In the genomic region with DNA sequence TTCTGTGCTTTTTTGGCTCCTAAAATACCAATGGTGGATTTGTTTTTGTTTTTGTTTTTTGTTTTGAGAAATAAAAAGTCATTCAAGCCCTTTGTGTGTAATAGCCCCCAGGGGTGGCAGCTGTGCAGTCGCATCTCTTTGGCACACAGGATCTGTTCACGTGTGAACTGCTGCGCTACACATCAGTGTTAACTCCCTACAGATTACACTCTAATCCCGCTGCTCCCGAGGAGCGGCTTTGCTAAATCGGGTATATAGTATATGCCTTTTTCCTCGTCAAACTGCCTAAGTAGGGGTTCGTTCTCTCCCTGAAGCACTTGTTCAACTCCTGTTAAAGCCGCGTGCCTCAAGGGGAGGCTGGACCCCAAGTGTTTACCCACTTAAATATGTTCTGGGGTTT, we compare ENCODE assay signal across 1 cellular context.
TF ChIP-seq lines count a peak whose summit lies in the region.

No MANE protein-coding gene starts in this region.

TF ChIP-seq in GM23338, 12 proteins besides CTCF, POLR2A, EP300 and RAD21 (continued from another document):
- no peak for TF ChIP-seq NANOG (IDR thresholded peaks at IDR 0.05; ENCODE audit: borderline replicate concordance)
- TF ChIP-seq JUNB (IDR thresholded peaks at IDR 0.05; ENCODE audit: unreplicated experiment) = no peak
- TF ChIP-seq ZNF114 (CRISPR knock-in tag; IDR thresholded peaks at IDR 0.05) = no peak
